1 cellular context compared by ENCODE assay signal in genomic region chr1:155051342-155051776, GRCh38.
A peak's percentile ranks its signal among the peaks of the same experiment; 100 is the strongest.
TF ChIP-seq lines count a peak whose summit lies in the region.

No MANE protein-coding gene starts in this region.

TF ChIP-seq in HEK293, 187 proteins besides CTCF, POLR2A, EP300 and RAD21:
- TF ChIP-seq REST (tag by site-specific recombination; IDR thresholded peaks at IDR 0.05) (peak; percentile 22; the same call in 1 of the 2 replicates), MZF1 (tag by site-specific recombination; IDR thresholded peaks at IDR 0.05; ENCODE audit: borderline replicate concordance) (no peak), GLIS1 (tag by site-specific recombination; IDR thresholded peaks at IDR 0.05) (peak; percentile 35; the same call in 1 of the 2 replicates), KLF16 (tag by site-specific recombination; IDR thresholded peaks at IDR 0.05) (0 out of 2 replicates have a peak, but pooled peaks have one; percentile 17), ZNF140 (tag by site-specific recombination; IDR thresholded peaks at IDR 0.05) (no peak), YY1 (tag by site-specific recombination; IDR thresholded peaks at IDR 0.05) (0 out of 2 replicates have a peak, but pooled peaks have one; percentile 23), ZBTB48 (tag by site-specific recombination; IDR thresholded peaks at IDR 0.05) (peak; percentile 11; the same call in 1 of the 2 replicates), ZNF2 (tag by site-specific recombination; IDR thresholded peaks at IDR 0.05) (no peak), PRDM4 (tag by site-specific recombination; IDR thresholded peaks at IDR 0.05) (no peak), PBX3 (CRISPR knock-in tag; IDR thresholded peaks at IDR 0.05) (0 out of 2 replicates have a peak, but pooled peaks have one; percentile 38), ZSCAN30 (tag by site-specific recombination; IDR thresholded peaks at IDR 0.05) (peak; percentile 78; the same call in 1 of the 2 replicates), ZBTB7A (tag by site-specific recombination; IDR thresholded peaks at IDR 0.05; ENCODE audit: low read depth) (peak; percentile 75; the same call in 1 of the 2 replicates), ZNF223 (tag by site-specific recombination; IDR thresholded peaks at IDR 0.05) (peak; percentile 82), ZNF341 (tag by site-specific recombination; IDR thresholded peaks at IDR 0.05; ENCODE audit: low read depth) (peak; percentile 78)
TF ChIP-seq in HEK293: peak in this region for 10.
